In genomic region chr12:82832091-82832490, GRCh38 we compare ENCODE assay signal across 19 cellular contexts.
"Had no signal": no experiment of that assay in that cellular context is flagged by ENCODE, and none has a peak within 500 bp of the region (broad histone marks: within the 10 kb centered on the region; RNA-seq: fewer than 3 reads in every experiment).

No MANE protein-coding gene starts in this region.

- H3K4me3 ChIP-seq: mucosa of descending colon, right atrium auricular region, skin epidermis, tibial nerve had no signal

- H3K36me3 ChIP-seq: right atrium auricular region, tibial nerve had no signal

- H3K27me3 ChIP-seq: right atrium auricular region, tibial nerve had no signal

- H3K4me1 ChIP-seq: right atrium auricular region, tibial nerve had no signal

- DNase-seq: activated CD4-positive, alpha-beta T cell treated with anti-CD3 and anti-CD28 coated beads for 1 hour; activated CD4-positive, alpha-beta T cell treated with anti-CD3 and anti-CD28 coated beads, Interleukin-2, amount 50 U/mL, for 48 hours; activated CD8-positive, alpha-beta memory T cell treated with anti-CD3 and anti-CD28 coated beads, Interleukin-2, amount 10 ng/mL, durations not matched to agents 7 days and 5 days; activated effector memory CD4-positive, alpha-beta T cell treated with Interleukin-2 at 50 U/mL for 16 hours; activated T-cell treated with anti-CD3 and anti-CD28 coated beads, Interleukin-2, amount 50 U/mL, for 24 hours; amygdala; cerebellar nuclear complex; foreskin melanocyte; head of caudate nucleus; mammary epithelial cell; mucosa of descending colon; natural killer cell; nucleus accumbens; T-helper 2 cell had no signal

- ATAC-seq: activated CD8-positive, alpha-beta memory T cell treated with anti-CD3 and anti-CD28 coated beads, Interleukin-2, amount 10 ng/mL, durations not matched to agents 7 days and 5 days; left lobe of liver; mucosa of descending colon; natural killer cell; stimulated activated effector memory CD8-positive, alpha-beta T cell treated with anti-CD3 and anti-CD28 coated beads, Interleukin-12 subunit alpha, Interleukin-12 subunit beta, amount 100 ng/mL, for 72 hours had no signal

- H3K27ac ChIP-seq: right atrium auricular region, skin epidermis, tibial nerve had no signal

- H3K9me3 ChIP-seq: mucosa of descending colon, right atrium auricular region, tibial nerve had no signal
